In the genomic region with DNA sequence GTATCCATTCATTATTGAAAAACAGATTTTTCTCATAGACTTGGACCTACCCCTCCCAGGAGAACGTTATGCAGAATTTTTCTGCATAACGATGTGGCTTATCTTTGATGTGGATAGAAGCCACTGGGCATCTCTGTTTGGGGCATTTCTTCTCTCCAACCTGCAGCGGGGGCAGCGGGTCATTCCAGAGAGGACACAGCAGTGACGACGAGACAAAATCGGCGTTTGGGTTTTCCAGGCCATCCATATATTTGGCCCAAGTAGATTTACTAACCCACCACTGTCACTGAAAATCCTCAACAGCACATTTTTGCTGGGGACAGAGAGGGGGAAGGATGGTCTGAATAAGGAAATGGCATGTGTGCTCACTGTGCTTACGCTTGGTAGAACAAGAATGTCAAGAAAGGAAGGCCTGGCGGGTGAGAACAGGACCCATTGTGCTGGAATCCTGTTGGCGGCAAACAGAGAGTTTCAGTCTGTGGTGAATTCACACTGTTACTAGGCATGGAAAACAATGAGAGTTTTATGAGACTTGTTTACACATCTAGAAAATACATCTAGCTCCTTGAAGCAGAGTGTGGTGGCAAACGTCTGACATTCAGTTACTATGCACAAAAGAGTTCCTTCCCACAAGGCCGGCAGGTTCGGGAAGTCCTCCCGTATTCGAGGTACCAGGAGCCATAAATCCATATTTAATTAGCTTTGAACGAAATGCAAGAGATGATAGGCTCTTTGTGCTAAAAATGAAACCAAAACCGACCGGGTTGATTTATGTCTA, we compare ENCODE assay signal across 9 cellular contexts.
DNase-seq lines count a peak whose midpoint lies in the region; ATAC-seq, FAIRE-seq and TF ChIP-seq lines count a peak whose summit lies in the region.
"Had no signal": no experiment of that assay in that cellular context is flagged by ENCODE, and none has a peak within 500 bp of the region (broad histone marks: within the 10 kb centered on the region; RNA-seq: fewer than 3 reads in every experiment).

No MANE protein-coding gene starts in this region.

- H3K9me3 Mint-ChIP-seq in H9: peaks cover 0 to 2% of the 10 kb centered on the region in 2 experiments; a peak in 1 of 5 replicates
- no peaks in the 10 kb centered on the region for H3K9me3 Mint-ChIP-seq in activated naive CD8-positive, alpha-beta T cell treated with anti-CD3 and anti-CD28 coated beads, Interleukin-2, amount 10 ng/mL, durations not matched to agents 7 days and 5 days

- no peak overlapping the region for H2BK12ac ChIP-seq in H9 (ENCODE audit: insufficient read length, low read depth, low read length)

- no peak overlapping the region for H2BK120ac ChIP-seq in H9 (ENCODE audit: low read depth, low read length, poor library complexity, severe bottlenecking)

- intact Hi-C loops in kidney (cut with DNase I): no loop called here

- no peak overlapping the region for H2AK5ac ChIP-seq in H9 (ENCODE audit: insufficient read length, low read length)

- no peak overlapping the region for H2BK20ac ChIP-seq in H9 (ENCODE audit: low read depth, low read length, poor library complexity, severe bottlenecking)

- TF ChIP-seq CTCF in H9 (conservative IDR thresholded peaks at IDR 0.05) (no peak), kidney (IDR thresholded peaks at IDR 0.05; ENCODE audit: borderline replicate concordance, extremely low read depth, insufficient read depth) (no peak), smooth muscle cell (IDR thresholded peaks at IDR 0.05; ENCODE audit: borderline replicate concordance, insufficient read depth, poor library complexity, severe bottlenecking) (no peak)

- H3K4me2 ChIP-seq in H9 (ENCODE audit: insufficient read depth, insufficient read length, low read length) (no peak overlapping the region), smooth muscle cell (peak overlapping the region; percentile 15)

- H3T11ph ChIP-seq in H9 (ENCODE audit: low read length): no peak overlapping the region

- H3K14ac ChIP-seq in H9 (ENCODE audit: insufficient read depth, low read length): no peak overlapping the region

- no peak overlapping the region for H2BK5ac ChIP-seq in H9 (ENCODE audit: insufficient read length, low read length)

- no peak for FAIRE-seq in kidney (lab: Jason Lieb, UNC)

- H3K27ac Mint-ChIP-seq in H9: peak overlapping the region in 2 of 3 experiments; percentile 29 to 89; a peak in 4 of 7 replicates
- peak overlapping the region; percentile 38 for H3K27ac Mint-ChIP-seq in activated naive CD8-positive, alpha-beta T cell treated with anti-CD3 and anti-CD28 coated beads, Interleukin-2, amount 10 ng/mL, durations not matched to agents 7 days and 5 days

- no peak overlapping the region for H3K9ac ChIP-seq in H9 (ENCODE audit: extremely low read depth, insufficient read length, low read length)
- peak overlapping the region in 1 of 2 donors; percentile 63 for H3K9ac ChIP-seq in kidney (ENCODE audit: low read length in 2 of 2)
- H3K9ac ChIP-seq in smooth muscle cell (ENCODE audit: low read depth): peak overlapping the region; percentile 0

- no peak overlapping the region for H4K8ac ChIP-seq in H9 (replicated peaks; ENCODE audit: insufficient read length, low read depth, low read length)

- H3K79me1 ChIP-seq in H9 (ENCODE audit: insufficient read depth, low read depth, low read length, poor library complexity, severe bottlenecking): no peaks in the 10 kb centered on the region

- H3K36me3 ChIP-seq in kidney (ENCODE audit: control insufficient read depth in 1 of 2, insufficient read depth in 2 of 2, low read length in 2 of 2): no peaks in the 10 kb centered on the region
- H3K36me3 ChIP-seq in smooth muscle cell (ENCODE audit: low read depth): no peaks in the 10 kb centered on the region

- no peak overlapping the region for H3K18ac ChIP-seq in H9 (ENCODE audit: insufficient read length, low read depth, low read length)

- no peak overlapping the region for H3K56ac ChIP-seq in H9 (ENCODE audit: insufficient read length, low read depth, low read length)

- H3K4ac ChIP-seq in H9 (ENCODE audit: low read depth, low read length): no peak overlapping the region

- no peak overlapping the region for H3K27ac ChIP-seq in H9 (ENCODE audit: insufficient read length, low read depth, low read length)
- H3K27ac ChIP-seq in kidney (ENCODE audit: low read depth in 2 of 2, low read length in 2 of 2): peak overlapping the region; percentile 79 to 80
- H3K27ac ChIP-seq in smooth muscle cell (ENCODE audit: low read depth): peak overlapping the region; percentile 59

- no peaks in the 10 kb centered on the region for H3K27me3 Mint-ChIP-seq in H9 (ENCODE audit: low read depth)
- peaks cover 28% of the 10 kb centered on the region for H3K27me3 Mint-ChIP-seq in activated naive CD8-positive, alpha-beta T cell treated with anti-CD3 and anti-CD28 coated beads, Interleukin-2, amount 10 ng/mL, durations not matched to agents 7 days and 5 days

- H3K4me3 ChIP-seq in kidney (ENCODE audit: low read length in 2 of 2) (peak overlapping the region; percentile 57 to 58), smooth muscle cell (no peak overlapping the region)

- H3F3A ChIP-seq in smooth muscle cell (ENCODE audit: low read depth): peaks cover 8% of the 10 kb centered on the region

- peak overlapping the region in 1 of 2 experiments; percentile 13; a peak in 2 of 5 replicates for H3K4me3 Mint-ChIP-seq in H9
- H3K4me3 Mint-ChIP-seq in activated naive CD8-positive, alpha-beta T cell treated with anti-CD3 and anti-CD28 coated beads, Interleukin-2, amount 10 ng/mL, durations not matched to agents 7 days and 5 days: peak overlapping the region; percentile 74

- no peaks in the 10 kb centered on the region for H3K9me3 ChIP-seq in H9 (ENCODE audit: control insufficient read depth, low read depth, low read length)
- no peaks in the 10 kb centered on the region for H3K9me3 ChIP-seq in kidney (ENCODE audit: control insufficient read depth in 1 of 2, low read length in 2 of 2)
- no peaks in the 10 kb centered on the region for H3K9me3 ChIP-seq in smooth muscle cell (replicated peaks; ENCODE audit: low read depth)

- WGBS in H9 (ENCODE audit: extremely low coverage, insufficient read length, low lambda C conversion rate): no CpG with 5 or more reads among the region's 19 CpGs
- WGBS in smooth muscle cell (ENCODE audit: low lambda C conversion rate): 81% methylated on average over 19 of the region's 19 CpGs

- no peak for DNase-seq in H9
- DNase-seq in activated naive CD8-positive, alpha-beta T cell treated with anti-CD3 and anti-CD28 coated beads, Interleukin-2, amount 10 ng/mL, durations not matched to agents 7 days and 5 days: no peak
- DNase-seq in kidney: no peak
- DNase-seq in smooth muscle cell (lab: John Stamatoyannopoulos, UW; ENCODE audit: unreplicated experiment): no peak
- DNase-seq in NCI-H2196 treated with DMSO at 0.1 percent for 48 hours (lab: John Stamatoyannopoulos, UW; ENCODE audit: unreplicated experiment): no peak
- DNase-seq in SK-N-DZ (ENCODE audit: low spot score): no peak
- no peak for DNase-seq in DMS 273 treated with DMSO at 0.1 percent for 48 hours (lab: John Stamatoyannopoulos, UW)
- DNase-seq: stimulated activated naive CD4-positive, alpha-beta T cell treated with Interleukin-2 at 50 U/mL for 16 hours had no signal

- POLR2A ChIA-PET in activated naive CD8-positive, alpha-beta T cell treated with anti-CD3 and anti-CD28 coated beads, Interleukin-2, amount 10 ng/mL, durations not matched to agents 7 days and 5 days (lab: Charles Lee): no interaction called here

- H3K4me1 Mint-ChIP-seq in H9: peaks cover 31 to 63% of the 10 kb centered on the region in 2 experiments
- peaks cover 30% of the 10 kb centered on the region for H3K4me1 Mint-ChIP-seq in activated naive CD8-positive, alpha-beta T cell treated with anti-CD3 and anti-CD28 coated beads, Interleukin-2, amount 10 ng/mL, durations not matched to agents 7 days and 5 days

- H3K23ac ChIP-seq in H9 (ENCODE audit: insufficient read length, low read depth, low read length): no peak overlapping the region

- H4K20me1 ChIP-seq in H9 (ENCODE audit: control insufficient read depth, insufficient read depth, insufficient read length): no peaks in the 10 kb centered on the region
- no peaks in the 10 kb centered on the region for H4K20me1 ChIP-seq in smooth muscle cell (ENCODE audit: low read depth)

- no peak overlapping the region for H2BK15ac ChIP-seq in H9 (ENCODE audit: low read depth, low read length)

- H3K27me3 ChIP-seq in H9 (ENCODE audit: insufficient read depth, low read length) (no peaks in the 10 kb centered on the region), smooth muscle cell (ENCODE audit: low read depth) (no peaks in the 10 kb centered on the region)

- H3K4me1 ChIP-seq in H9 (ENCODE audit: insufficient read depth, low read length) (no peaks in the 10 kb centered on the region; the same call in 1 of the 2 replicates), kidney (ENCODE audit: control insufficient read depth in 1 of 2, insufficient read depth in 1 of 2, low read depth in 1 of 2, low read length in 2 of 2) (peaks cover 15 to 21% of the 10 kb centered on the region in 2 donors), smooth muscle cell (ENCODE audit: low read depth) (peaks cover 35% of the 10 kb centered on the region)

- H3K79me2 ChIP-seq in H9 (ENCODE audit: insufficient read depth, low read length) (no peaks in the 10 kb centered on the region), smooth muscle cell (ENCODE audit: low read depth) (no peaks in the 10 kb centered on the region)

- H2AFZ ChIP-seq in H9 (ENCODE audit: low read length) (no peak overlapping the region), smooth muscle cell (ENCODE audit: low read depth) (no peak overlapping the region)

- ATAC-seq in activated naive CD8-positive, alpha-beta T cell treated with anti-CD3 and anti-CD28 coated beads, Interleukin-2, amount 10 ng/mL, durations not matched to agents 7 days and 5 days (ENCODE audit: low read depth): no peak
- ATAC-seq in GM21619 (IDR thresholded peaks at IDR 0.05; ENCODE audit: unreplicated experiment): no peak

- H3K23me2 ChIP-seq in H9 (ENCODE audit: insufficient read length, low read depth, low read length, poor library complexity, severe bottlenecking): no peaks in the 10 kb centered on the region

- H4K5ac ChIP-seq in H9 (ENCODE audit: insufficient read length, low read depth, low read length): no peak overlapping the region

- H3K36me3 Mint-ChIP-seq in H9 (ENCODE audit: insufficient read depth in 1 of 3, low read depth in 3 of 3): no peaks in the 10 kb centered on the region
- H3K36me3 Mint-ChIP-seq in activated naive CD8-positive, alpha-beta T cell treated with anti-CD3 and anti-CD28 coated beads, Interleukin-2, amount 10 ng/mL, durations not matched to agents 7 days and 5 days: no peaks in the 10 kb centered on the region

- H4K91ac ChIP-seq in H9 (ENCODE audit: insufficient read length, low read depth, low read length): no peak overlapping the region
